Comparison of ENCODE assay signal across 1 cellular context in the genomic region with DNA sequence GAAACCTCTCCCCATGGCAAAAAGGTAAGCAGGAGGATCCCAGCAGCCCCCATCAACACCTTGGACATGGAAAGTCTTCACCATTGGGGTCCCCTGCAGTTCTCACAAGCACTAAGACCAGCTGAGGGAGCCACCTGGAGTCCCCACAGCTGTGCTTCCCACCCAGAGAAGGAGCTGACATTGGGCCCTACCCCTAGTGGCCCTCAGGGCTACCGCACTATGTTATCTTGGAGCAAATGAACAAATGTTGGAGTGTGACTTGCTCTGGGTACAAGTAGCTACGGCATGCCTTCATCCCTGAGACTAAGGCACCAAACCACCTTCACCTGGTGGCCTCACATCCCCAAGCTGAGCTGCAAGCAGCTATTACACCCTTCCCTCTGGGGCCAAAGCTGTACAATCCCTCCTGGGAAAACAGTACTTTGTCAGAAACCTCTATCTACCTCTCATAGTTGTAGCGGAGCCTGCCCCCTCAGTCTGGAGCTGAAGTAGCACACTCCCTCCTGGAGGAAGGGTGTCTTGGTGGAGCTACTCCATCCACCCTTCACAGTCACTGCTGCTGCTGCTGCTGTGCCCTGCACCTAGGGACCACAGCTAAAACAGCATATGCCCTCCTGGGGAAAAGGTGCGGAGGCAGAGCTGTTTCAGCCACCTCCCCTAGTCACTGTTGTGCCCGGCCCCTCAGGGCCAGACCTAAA.
TF ChIP-seq lines count a peak whose summit lies in the region.

No MANE protein-coding gene starts in this region.

TF ChIP-seq in GM23338, 12 proteins besides CTCF, POLR2A, EP300 and RAD21:
- TF ChIP-seq ZNF462 (CRISPR knock-in tag; IDR thresholded peaks at IDR 0.05) = peak; percentile 65
- no peak for TF ChIP-seq EZH2 (IDR thresholded peaks at IDR 0.05; ENCODE audit: low read depth, unreplicated experiment)
- TF ChIP-seq REST (IDR thresholded peaks at IDR 0.05; ENCODE audit: unreplicated experiment) = no peak
- TF ChIP-seq CREB1 (CRISPR knock-in tag; IDR thresholded peaks at IDR 0.05; ENCODE audit: low read depth) = no peak
- TF ChIP-seq JUNB (IDR thresholded peaks at IDR 0.05; ENCODE audit: unreplicated experiment) = no peak
- TF ChIP-seq, protein P1, sequence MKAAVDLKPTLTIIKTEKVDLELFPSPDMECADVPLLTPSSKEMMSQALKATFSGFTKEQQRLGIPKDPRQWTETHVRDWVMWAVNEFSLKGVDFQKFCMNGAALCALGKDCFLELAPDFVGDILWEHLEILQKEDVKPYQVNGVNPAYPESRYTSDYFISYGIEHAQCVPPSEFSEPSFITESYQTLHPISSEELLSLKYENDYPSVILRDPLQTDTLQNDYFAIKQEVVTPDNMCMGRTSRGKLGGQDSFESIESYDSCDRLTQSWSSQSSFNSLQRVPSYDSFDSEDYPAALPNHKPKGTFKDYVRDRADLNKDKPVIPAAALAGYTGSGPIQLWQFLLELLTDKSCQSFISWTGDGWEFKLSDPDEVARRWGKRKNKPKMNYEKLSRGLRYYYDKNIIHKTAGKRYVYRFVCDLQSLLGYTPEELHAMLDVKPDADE (IDR thresholded peaks at IDR 0.05) = no peak
TF ChIP-seq in GM23338: peak in this region for 1.
